Comparison of ENCODE assay signal across 8 cellular contexts in the genomic region with DNA sequence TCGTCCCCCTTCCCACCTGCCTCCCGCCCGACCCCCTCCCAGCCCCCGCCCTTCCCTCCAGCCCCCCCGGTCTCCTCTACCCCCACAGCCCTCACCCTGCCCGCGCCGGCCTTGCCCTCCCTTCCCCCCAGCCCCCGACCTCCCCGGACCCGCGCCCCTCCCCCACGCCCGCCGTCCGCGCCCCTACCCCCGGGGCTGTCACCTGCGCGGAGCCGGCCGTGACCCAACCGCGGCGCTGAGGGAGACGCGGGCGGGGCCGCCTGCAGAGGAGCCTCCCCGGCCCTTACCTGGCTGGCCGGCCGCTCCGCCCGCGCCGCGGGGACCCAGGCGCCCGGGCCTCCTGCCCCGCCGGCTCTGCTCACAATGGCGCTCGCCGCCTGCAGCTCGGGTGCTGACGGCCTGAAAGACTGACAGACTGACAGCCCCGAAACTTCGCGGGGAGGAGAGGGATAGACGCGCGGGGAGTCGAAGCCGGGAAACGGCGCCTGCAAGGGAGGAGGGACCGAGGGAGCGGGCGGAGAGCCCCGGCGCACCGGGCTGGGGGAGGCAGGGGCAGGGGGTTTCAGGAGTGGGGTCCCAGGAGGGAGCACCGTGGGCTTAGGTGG. TPM values are rescaled to one million over a fixed set of nuclear protein-coding genes. Genes with fewer than 3 reads are reported as not detected.
DNase-seq lines count a peak whose midpoint lies in the region; ATAC-seq and TF ChIP-seq lines count a peak whose summit lies in the region.

No MANE protein-coding gene starts in this region.

- TF ChIP-seq CTCF in HEK293 (tag by site-specific recombination; IDR thresholded peaks at IDR 0.05) (no peak), VCaP (conservative IDR thresholded peaks at IDR 0.05) (no peak), GM13976 (IDR thresholded peaks at IDR 0.05; ENCODE audit: borderline replicate concordance, control extremely low read depth, extremely low read depth, insufficient read depth, missing control alignments) (no peak)

- H3K4me1 ChIP-seq in HEK293 (ENCODE audit: control insufficient read depth, insufficient read depth, low read length) = no peaks in the 10 kb centered on the region
- H3K4me1 ChIP-seq in ectodermal cell (ENCODE audit: control insufficient read depth, insufficient read depth, low read length) = peaks cover 34% of the 10 kb centered on the region
- H3K4me1 ChIP-seq in naive thymus-derived CD4-positive, alpha-beta T cell (ENCODE audit: control insufficient read depth in 2 of 2, insufficient read depth in 2 of 2, low read length in 2 of 2) = peaks cover 5 to 8% of the 10 kb centered on the region in 2 donors

- H3K27ac ChIP-seq in HEK293 (ENCODE audit: extremely low read depth, low read depth, low read length) (peak overlapping the region; percentile 65; the same call in 1 of the 2 replicates), VCaP (peak overlapping the region; percentile 91), ectodermal cell (ENCODE audit: insufficient read depth, low read depth, low read length, poor library complexity, severe bottlenecking) (no peak overlapping the region)
- peak overlapping the region; percentile 1 for H3K27ac ChIP-seq in naive thymus-derived CD4-positive, alpha-beta T cell (ENCODE audit: low read depth, low read length)

- POLR2A ChIA-PET in HEK293 (lab: Yijun Ruan, JAX) = interaction anchor here (1.1 to 1.7 kb wide), 2 partner anchors 9 to 82 kb away, joined by 4 read pairs; no protein-coding TSS in a partner anchor
- POLR2A ChIA-PET in naive thymus-derived CD4-positive, alpha-beta T cell (lab: Charles Lee) = no interaction called here

- CTCF ChIA-PET in HEK293 (lab: Yijun Ruan, JAX) = interaction anchor here (0.5 to 1.4 kb wide), 3 partner anchors 31 to 602 kb away, joined by 4 to 5 read pairs (median 5); no protein-coding TSS in a partner anchor
- CTCF ChIA-PET in naive thymus-derived CD4-positive, alpha-beta T cell (lab: Charles Lee) = no interaction called here

- H3K4me3 Mint-ChIP-seq in naive thymus-derived CD4-positive, alpha-beta T cell = peak overlapping the region; percentile 72 to 89 (median 84)

- intact Hi-C loops in naive thymus-derived CD4-positive, alpha-beta T cell (cut with micrococcal nuclease) = loop anchor here (1.0 to 10.0 kb wide), 6 partner anchors 59 to 1579 kb away; a partner anchor contains a TSS

- peaks cover 58% of the 10 kb centered on the region for H3K27me3 ChIP-seq in ectodermal cell (ENCODE audit: control insufficient read depth, insufficient read depth, low read length, poor library complexity, severe bottlenecking)
- H3K27me3 ChIP-seq in naive thymus-derived CD4-positive, alpha-beta T cell (ENCODE audit: control insufficient read depth in 2 of 2, insufficient read depth in 2 of 2, low read length in 2 of 2) = no peaks in the 10 kb centered on the region

- H3K9me3 ChIP-seq in HEK293 (ENCODE audit: control insufficient read depth, insufficient read depth, low read depth, low read length) = no peaks in the 10 kb centered on the region
- H3K9me3 ChIP-seq in ectodermal cell (ENCODE audit: control insufficient read depth, low read length) = no peaks in the 10 kb centered on the region
- no peaks in the 10 kb centered on the region for H3K9me3 ChIP-seq in naive thymus-derived CD4-positive, alpha-beta T cell (ENCODE audit: control insufficient read depth in 2 of 3, low read length in 3 of 3)

- H3K4me3 ChIP-seq in HEK293 (ENCODE audit: low read depth, low read length) (peak overlapping the region; percentile 49), ectodermal cell (ENCODE audit: insufficient read depth, low read depth, low read length) (peak overlapping the region; percentile 63)
- peak overlapping the region; percentile 46 for H3K4me3 ChIP-seq in naive thymus-derived CD4-positive, alpha-beta T cell (ENCODE audit: low read length)

- 0 to 1% methylated on average over 55 to 59 of the region's 63 CpGs for WGBS in ectodermal cell, 2 experiments

- H3K36me3 Mint-ChIP-seq in naive thymus-derived CD4-positive, alpha-beta T cell = peaks cover 0 to 8% (median 0%) of the 10 kb centered on the region in 5 donors

- H3K4me1 Mint-ChIP-seq in naive thymus-derived CD4-positive, alpha-beta T cell = peaks cover 2 to 29% (median 19%) of the 10 kb centered on the region in 7 donors

- no peaks in the 10 kb centered on the region for H3K9me3 Mint-ChIP-seq in naive thymus-derived CD4-positive, alpha-beta T cell

- H3K36me3 ChIP-seq in HEK293 (ENCODE audit: control insufficient read depth in 2 of 2, insufficient read depth in 1 of 2, low read length in 2 of 2) (peaks cover 0 to 21% of the 10 kb centered on the region in 2 experiments; a peak in 1 of 3 replicates), ectodermal cell (ENCODE audit: control insufficient read depth, insufficient read depth, low read length) (no peaks in the 10 kb centered on the region)
- H3K36me3 ChIP-seq in naive thymus-derived CD4-positive, alpha-beta T cell (ENCODE audit: control insufficient read depth in 2 of 3, insufficient read depth in 3 of 3, low read length in 3 of 3) = peaks cover 0 to 14% (median 0%) of the 10 kb centered on the region in 3 experiments

- peak overlapping the region in 5 of 9 donors; percentile 28 to 84 (median 65) for H3K27ac Mint-ChIP-seq in naive thymus-derived CD4-positive, alpha-beta T cell

- no peak for ATAC-seq in naive thymus-derived CD4-positive, alpha-beta T cell
- no peak for ATAC-seq in HG02678 (IDR thresholded peaks at IDR 0.05; ENCODE audit: unreplicated experiment)
- no peak for ATAC-seq in GM21360 (IDR thresholded peaks at IDR 0.05; ENCODE audit: unreplicated experiment)

- peaks cover 0 to 46% (median 0%) of the 10 kb centered on the region in 5 donors for H3K27me3 Mint-ChIP-seq in naive thymus-derived CD4-positive, alpha-beta T cell

- peak; percentile 30 to 50 (median 45) for DNase-seq in naive thymus-derived CD4-positive, alpha-beta T cell
- DNase-seq in GM13976 (ENCODE audit: low spot score) (no peak), inferior parietal cortex (ENCODE audit: extremely low spot score) (no peak)

- in situ Hi-C loops in GM13976 (cut with MboI; ENCODE audit: low sequenced_read_pairs, unreplicated experiment) = no loop called here

TF ChIP-seq in HEK293, 187 proteins besides CTCF, POLR2A, EP300 and RAD21 (continues in another document):
- TF ChIP-seq EGR2 (tag by site-specific recombination; IDR thresholded peaks at IDR 0.05; ENCODE audit: low read depth) = peak; percentile 52; the same call in 1 of the 2 replicates
- no peak for TF ChIP-seq ZNF335 (tag by site-specific recombination; conservative IDR thresholded peaks at IDR 0.05)
- no peak for TF ChIP-seq ZNF654 (tag by site-specific recombination; IDR thresholded peaks at IDR 0.05; ENCODE audit: low read depth)
- no peak for TF ChIP-seq ZSCAN30 (tag by site-specific recombination; IDR thresholded peaks at IDR 0.05)
- no peak for TF ChIP-seq ZNF10 (tag by site-specific recombination; IDR thresholded peaks at IDR 0.05)
- peak; percentile 57 for TF ChIP-seq ZFHX2 (tag by site-specific recombination; conservative IDR thresholded peaks at IDR 0.05)
- TF ChIP-seq ZNF571 (tag by site-specific recombination; IDR thresholded peaks at IDR 0.05) = no peak
- no peak for TF ChIP-seq ZFP37 (tag by site-specific recombination; IDR thresholded peaks at IDR 0.05)
- TF ChIP-seq ZNF404 (tag by site-specific recombination; IDR thresholded peaks at IDR 0.05) = no peak
- no peak for TF ChIP-seq ZNF155 (tag by site-specific recombination; IDR thresholded peaks at IDR 0.05)
- TF ChIP-seq, protein P1, sequence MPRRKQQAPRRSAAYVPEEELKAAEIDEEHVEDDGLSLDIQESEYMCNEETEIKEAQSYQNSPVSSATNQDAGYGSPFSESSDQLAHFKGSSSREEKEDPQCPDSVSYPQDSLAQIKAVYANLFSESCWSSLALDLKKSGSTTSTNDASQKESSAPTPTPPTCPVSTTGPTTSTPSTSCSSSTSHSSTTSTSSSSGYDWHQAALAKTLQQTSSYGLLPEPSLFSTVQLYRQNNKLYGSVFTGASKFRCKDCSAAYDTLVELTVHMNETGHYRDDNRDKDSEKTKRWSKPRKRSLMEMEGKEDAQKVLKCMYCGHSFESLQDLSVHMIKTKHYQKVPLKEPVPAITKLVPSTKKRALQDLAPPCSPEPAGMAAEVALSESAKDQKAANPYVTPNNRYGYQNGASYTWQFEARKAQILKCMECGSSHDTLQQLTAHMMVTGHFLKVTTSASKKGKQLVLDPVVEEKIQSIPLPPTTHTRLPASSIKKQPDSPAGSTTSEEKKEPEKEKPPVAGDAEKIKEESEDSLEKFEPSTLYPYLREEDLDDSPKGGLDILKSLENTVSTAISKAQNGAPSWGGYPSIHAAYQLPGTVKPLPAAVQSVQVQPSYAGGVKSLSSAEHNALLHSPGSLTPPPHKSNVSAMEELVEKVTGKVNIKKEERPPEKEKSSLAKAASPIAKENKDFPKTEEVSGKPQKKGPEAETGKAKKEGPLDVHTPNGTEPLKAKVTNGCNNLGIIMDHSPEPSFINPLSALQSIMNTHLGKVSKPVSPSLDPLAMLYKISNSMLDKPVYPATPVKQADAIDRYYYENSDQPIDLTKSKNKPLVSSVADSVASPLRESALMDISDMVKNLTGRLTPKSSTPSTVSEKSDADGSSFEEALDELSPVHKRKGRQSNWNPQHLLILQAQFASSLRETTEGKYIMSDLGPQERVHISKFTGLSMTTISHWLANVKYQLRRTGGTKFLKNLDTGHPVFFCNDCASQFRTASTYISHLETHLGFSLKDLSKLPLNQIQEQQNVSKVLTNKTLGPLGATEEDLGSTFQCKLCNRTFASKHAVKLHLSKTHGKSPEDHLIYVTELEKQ (tag by site-specific recombination; IDR thresholded peaks at IDR 0.05; ENCODE audit: borderline replicate concordance) = no peak
- TF ChIP-seq, protein P2, sequence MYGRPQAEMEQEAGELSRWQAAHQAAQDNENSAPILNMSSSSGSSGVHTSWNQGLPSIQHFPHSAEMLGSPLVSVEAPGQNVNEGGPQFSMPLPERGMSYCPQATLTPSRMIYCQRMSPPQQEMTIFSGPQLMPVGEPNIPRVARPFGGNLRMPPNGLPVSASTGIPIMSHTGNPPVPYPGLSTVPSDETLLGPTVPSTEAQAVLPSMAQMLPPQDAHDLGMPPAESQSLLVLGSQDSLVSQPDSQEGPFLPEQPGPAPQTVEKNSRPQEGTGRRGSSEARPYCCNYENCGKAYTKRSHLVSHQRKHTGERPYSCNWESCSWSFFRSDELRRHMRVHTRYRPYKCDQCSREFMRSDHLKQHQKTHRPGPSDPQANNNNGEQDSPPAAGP (tag by site-specific recombination; IDR thresholded peaks at IDR 0.05) = no peak
- no peak for TF ChIP-seq ZNF324 (tag by site-specific recombination; IDR thresholded peaks at IDR 0.05)
- no peak for TF ChIP-seq ZNF133 (tag by site-specific recombination; IDR thresholded peaks at IDR 0.05)
- no peak for TF ChIP-seq ZNF311 (tag by site-specific recombination; IDR thresholded peaks at IDR 0.05; ENCODE audit: borderline replicate concordance)

RNA-seq across cellular contexts. Expression of a gene that starts 0.5 kb away (rescaled TPM):
- 7.2 TPM for polyA plus RNA-seq in ectodermal cell (2013, experiment 1 of 4)
- 7.1 TPM for polyA plus RNA-seq in ectodermal cell (2013, experiment 2 of 4)
- 9.3 TPM for polyA plus RNA-seq in ectodermal cell (2013, experiment 3 of 4)
- 9.0 TPM for polyA plus RNA-seq in ectodermal cell (2013, experiment 4 of 4)
- total RNA-seq in naive thymus-derived CD4-positive, alpha-beta T cell = 10 to 100 TPM in 1 of 5 experiments, 1 to 10 TPM in 3, under 1 TPM in 1; 0.17 to 33.1 (median 4.5) TPM
- polyA plus RNA-seq in naive thymus-derived CD4-positive, alpha-beta T cell = 1 to 10 TPM; 6.8 to 9.8 TPM

Comparison
In these comparisons a context has a peak if more than half of its experiments do, and no peak if none do; other contexts are left out.
1. DNase-seq: peak in naive thymus-derived CD4-positive, alpha-beta T cell (9 of 9); none in GM13976 (single experiment) and inferior parietal cortex (single experiment).
2. Peak in every context shown above with its lines, with median percentiles within 50 percentile points of each other: H3K4me3 ChIP-seq.